1 cellular context compared by ENCODE assay signal in genomic region chr22:18110194-18110943, GRCh38.
TF ChIP-seq lines count a peak whose summit lies in the region.

Gene TUBA8 (plus strand): TSS chr22:18110809. CDS start chr22:18110866, 57 bp downstream.

TF ChIP-seq in GM23338, 12 proteins besides CTCF, POLR2A, EP300 and RAD21 (continued from another document):
- TF ChIP-seq, protein P1, sequence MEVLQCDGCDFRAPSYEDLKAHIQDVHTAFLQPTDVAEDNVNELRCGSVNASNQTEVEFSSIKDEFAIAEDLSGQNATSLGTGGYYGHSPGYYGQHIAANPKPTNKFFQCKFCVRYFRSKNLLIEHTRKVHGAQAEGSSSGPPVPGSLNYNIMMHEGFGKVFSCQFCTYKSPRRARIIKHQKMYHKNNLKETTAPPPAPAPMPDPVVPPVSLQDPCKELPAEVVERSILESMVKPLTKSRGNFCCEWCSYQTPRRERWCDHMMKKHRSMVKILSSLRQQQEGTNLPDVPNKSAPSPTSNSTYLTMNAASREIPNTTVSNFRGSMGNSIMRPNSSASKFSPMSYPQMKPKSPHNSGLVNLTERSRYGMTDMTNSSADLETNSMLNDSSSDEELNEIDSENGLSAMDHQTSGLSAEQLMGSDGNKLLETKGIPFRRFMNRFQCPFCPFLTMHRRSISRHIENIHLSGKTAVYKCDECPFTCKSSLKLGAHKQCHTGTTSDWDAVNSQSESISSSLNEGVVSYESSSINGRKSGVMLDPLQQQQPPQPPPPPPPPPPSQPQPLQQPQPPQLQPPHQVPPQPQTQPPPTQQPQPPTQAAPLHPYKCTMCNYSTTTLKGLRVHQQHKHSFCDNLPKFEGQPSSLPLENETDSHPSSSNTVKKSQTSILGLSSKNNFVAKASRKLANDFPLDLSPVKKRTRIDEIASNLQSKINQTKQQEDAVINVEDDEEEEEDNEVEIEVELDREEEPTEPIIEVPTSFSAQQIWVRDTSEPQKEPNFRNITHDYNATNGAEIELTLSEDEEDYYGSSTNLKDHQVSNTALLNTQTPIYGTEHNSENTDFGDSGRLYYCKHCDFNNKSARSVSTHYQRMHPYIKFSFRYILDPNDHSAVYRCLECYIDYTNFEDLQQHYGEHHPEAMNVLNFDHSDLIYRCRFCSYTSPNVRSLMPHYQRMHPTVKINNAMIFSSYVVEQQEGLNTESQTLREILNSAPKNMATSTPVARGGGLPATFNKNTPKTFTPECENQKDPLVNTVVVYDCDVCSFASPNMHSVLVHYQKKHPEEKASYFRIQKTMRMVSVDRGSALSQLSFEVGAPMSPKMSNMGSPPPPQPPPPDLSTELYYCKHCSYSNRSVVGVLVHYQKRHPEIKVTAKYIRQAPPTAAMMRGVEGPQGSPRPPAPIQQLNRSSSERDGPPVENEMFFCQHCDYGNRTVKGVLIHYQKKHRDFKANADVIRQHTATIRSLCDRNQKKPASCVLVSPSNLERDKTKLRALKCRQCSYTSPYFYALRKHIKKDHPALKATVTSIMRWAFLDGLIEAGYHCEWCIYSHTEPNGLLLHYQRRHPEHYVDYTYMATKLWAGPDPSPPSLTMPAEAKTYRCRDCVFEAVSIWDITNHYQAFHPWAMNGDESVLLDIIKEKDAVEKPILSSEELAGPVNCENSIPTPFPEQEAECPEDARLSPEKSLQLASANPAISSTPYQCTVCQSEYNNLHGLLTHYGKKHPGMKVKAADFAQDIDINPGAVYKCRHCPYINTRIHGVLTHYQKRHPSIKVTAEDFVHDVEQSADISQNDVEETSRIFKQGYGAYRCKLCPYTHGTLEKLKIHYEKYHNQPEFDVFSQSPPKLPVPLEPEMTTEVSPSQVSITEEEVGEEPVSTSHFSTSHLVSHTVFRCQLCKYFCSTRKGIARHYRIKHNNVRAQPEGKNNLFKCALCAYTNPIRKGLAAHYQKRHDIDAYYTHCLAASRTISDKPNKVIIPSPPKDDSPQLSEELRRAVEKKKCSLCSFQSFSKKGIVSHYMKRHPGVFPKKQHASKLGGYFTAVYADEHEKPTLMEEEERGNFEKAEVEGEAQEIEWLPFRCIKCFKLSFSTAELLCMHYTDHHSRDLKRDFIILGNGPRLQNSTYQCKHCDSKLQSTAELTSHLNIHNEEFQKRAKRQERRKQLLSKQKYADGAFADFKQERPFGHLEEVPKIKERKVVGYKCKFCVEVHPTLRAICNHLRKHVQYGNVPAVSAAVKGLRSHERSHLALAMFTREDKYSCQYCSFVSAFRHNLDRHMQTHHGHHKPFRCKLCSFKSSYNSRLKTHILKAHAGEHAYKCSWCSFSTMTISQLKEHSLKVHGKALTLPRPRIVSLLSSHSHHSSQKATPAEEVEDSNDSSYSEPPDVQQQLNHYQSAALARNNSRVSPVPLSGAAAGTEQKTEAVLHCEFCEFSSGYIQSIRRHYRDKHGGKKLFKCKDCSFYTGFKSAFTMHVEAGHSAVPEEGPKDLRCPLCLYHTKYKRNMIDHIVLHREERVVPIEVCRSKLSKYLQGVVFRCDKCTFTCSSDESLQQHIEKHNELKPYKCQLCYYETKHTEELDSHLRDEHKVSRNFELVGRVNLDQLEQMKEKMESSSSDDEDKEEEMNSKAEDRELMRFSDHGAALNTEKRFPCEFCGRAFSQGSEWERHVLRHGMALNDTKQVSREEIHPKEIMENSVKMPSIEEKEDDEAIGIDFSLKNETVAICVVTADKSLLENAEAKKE (CRISPR knock-in tag; IDR thresholded peaks at IDR 0.05): no peak
- TF ChIP-seq NANOG (IDR thresholded peaks at IDR 0.05; ENCODE audit: borderline replicate concordance): no peak
- TF ChIP-seq ZNF114 (CRISPR knock-in tag; IDR thresholded peaks at IDR 0.05): no peak
- TF ChIP-seq ETS1 (IDR thresholded peaks at IDR 0.05): no peak
